In the genomic region with DNA sequence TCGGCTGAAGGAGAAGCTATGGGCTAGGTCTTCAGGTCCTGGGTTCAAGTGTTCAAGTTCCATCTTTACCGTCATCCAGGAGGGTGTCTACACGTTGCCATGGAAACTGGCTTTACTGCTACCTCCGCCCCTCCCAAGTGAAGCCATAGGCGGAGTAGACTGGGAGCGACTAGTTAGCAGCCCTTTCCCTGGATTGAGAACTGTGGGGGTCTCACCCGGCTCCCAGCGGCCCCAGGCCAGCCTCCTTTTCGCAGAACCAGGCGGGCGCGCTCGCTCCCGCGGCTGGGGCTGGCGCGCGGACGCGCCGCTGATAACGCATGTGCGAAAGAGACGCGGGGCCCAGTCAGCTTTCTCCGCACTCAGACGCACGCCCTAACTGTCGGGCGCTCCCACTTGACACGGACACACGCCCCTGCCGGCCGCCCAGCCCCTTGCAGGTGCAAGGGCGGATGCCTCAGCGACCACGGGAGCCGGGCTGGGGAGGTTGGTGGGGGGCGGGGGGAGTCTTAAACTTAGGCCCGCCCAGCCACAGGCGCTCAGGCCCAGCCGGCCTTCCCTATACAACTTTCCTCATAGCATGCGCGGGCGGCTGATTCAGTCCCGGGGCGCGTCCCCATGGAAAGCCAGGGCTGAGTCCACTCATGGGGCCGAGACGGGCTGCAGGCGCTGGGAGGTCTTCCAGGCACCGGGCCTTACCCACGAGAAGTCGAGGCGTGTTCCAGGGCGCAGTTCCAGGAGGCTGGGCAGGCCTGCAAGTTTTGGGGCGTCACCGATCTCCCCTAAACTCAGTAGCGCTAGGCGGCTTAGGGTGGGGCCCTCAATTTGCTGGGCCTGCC, we compare ENCODE assay signal across 8 cellular contexts. TPM values are rescaled to one million over a fixed set of nuclear protein-coding genes. Genes with fewer than 3 reads are reported as not detected.
DNase-seq lines count a peak whose midpoint lies in the region; ATAC-seq, FAIRE-seq and TF ChIP-seq lines count a peak whose summit lies in the region.

No MANE protein-coding gene starts in this region.

- H2BK20ac ChIP-seq in H1 (ENCODE audit: low read length): no peak overlapping the region

- WGBS in H1 (ENCODE audit: extremely low coverage in 1 of 2, insufficient coverage in 1 of 2, insufficient read length in 1 of 2, insufficient replicate concordance in 2 of 2, low coverage in 1 of 2, low lambda C conversion rate in 2 of 2, missing lambda C conversion rate in 1 of 2), 2 experiments: 4% methylated on average over 46 of the region's 60 CpGs; no CpG with 5 or more reads in 1 of the 2 experiments

- H2BK120ac ChIP-seq in H1 (replicated peaks; ENCODE audit: low read depth, low read length): no peak overlapping the region

- peak overlapping the region; percentile 61; the same call in 1 of the 2 replicates for H2BK15ac ChIP-seq in H1 (ENCODE audit: low read length)

- peaks cover 19% of the 10 kb centered on the region for H3K4me1 ChIP-seq in GM23338 (ENCODE audit: insufficient read depth)
- peaks cover 4 to 33% (median 21%) of the 10 kb centered on the region in 4 experiments for H3K4me1 ChIP-seq in H1 (replicated peaks in 1 of 4; ENCODE audit: control insufficient read depth in 3 of 4, insufficient read depth in 4 of 4, low read length in 3 of 4)

- no peak overlapping the region for H3K4ac ChIP-seq in H1 (replicated peaks; ENCODE audit: insufficient read length, low read depth, low read length)

- no peak overlapping the region for H3K23ac ChIP-seq in H1 (ENCODE audit: insufficient read length)

- no peaks in the 10 kb centered on the region for H3K9me3 ChIP-seq in H1 (ENCODE audit: insufficient read depth in 2 of 2, low read depth in 1 of 2, low read length in 1 of 2)

- FAIRE-seq in H1 (lab: Jason Lieb, UNC): no peak

- no peak overlapping the region for H3K14ac ChIP-seq in H1 (ENCODE audit: insufficient read length)

- H3K79me2 ChIP-seq in GM23338 (replicated peaks; ENCODE audit: insufficient read depth): no peaks in the 10 kb centered on the region
- peaks cover 0 to 5% of the 10 kb centered on the region in 2 experiments; a peak in 1 of 4 replicates for H3K79me2 ChIP-seq in H1 (ENCODE audit: control insufficient read depth in 1 of 2, insufficient read depth in 2 of 2, low read length in 2 of 2)

- H4K5ac ChIP-seq in H1 (ENCODE audit: insufficient read length, low read depth, low read length): no peak overlapping the region

- peak overlapping the region; percentile 51; the same call in 1 of the 2 replicates for H3K18ac ChIP-seq in H1 (ENCODE audit: extremely low read depth, low read length)

- H3K4me1 Mint-ChIP-seq in Calu3 (ENCODE audit: low read depth, unreplicated experiment): peaks cover 18% of the 10 kb centered on the region
- peaks cover 44% of the 10 kb centered on the region for H3K4me1 Mint-ChIP-seq in GM23338
- peaks cover 58% of the 10 kb centered on the region for H3K4me1 Mint-ChIP-seq in activated CD8-positive, alpha-beta T cell treated with anti-CD3 and anti-CD28 coated beads, Interleukin-2, amount 10 ng/mL, durations not matched to agents 7 days and 5 days (ENCODE audit: low read depth)
- peaks cover 20% of the 10 kb centered on the region for H3K4me1 Mint-ChIP-seq in mesothelial cell of epicardium

- no peak overlapping the region for H3K56ac ChIP-seq in H1 (replicated peaks; ENCODE audit: insufficient read length, low read depth, low read length)

- peak; percentile 71 for TF ChIP-seq CTCF in Calu3 (IDR thresholded peaks at IDR 0.05; ENCODE audit: unreplicated experiment)
- peak; percentile 43 to 49 for TF ChIP-seq CTCF in GM23338 (conservative IDR thresholded peaks at IDR 0.05; ENCODE audit: low read depth in 2 of 2)
- TF ChIP-seq CTCF in H1 (IDR thresholded peaks at IDR 0.05; ENCODE audit: control extremely low read depth in 1 of 3, insufficient read depth in 1 of 3, low read depth in 1 of 3, low read length in 3 of 3): peak in 2 of 3 experiments; percentile 54 to 67; a peak in 3 of 4 replicates
- TF ChIP-seq CTCF in mesothelial cell of epicardium (IDR thresholded peaks at IDR 0.05; ENCODE audit: unreplicated experiment): peak; percentile 71

- intact Hi-C loops in Calu3 (cut with micrococcal nuclease; ENCODE audit: unreplicated experiment): no loop called here

- TF ChIP-seq EP300 in H1 (IDR thresholded peaks at IDR 0.05; ENCODE audit: borderline replicate concordance in 1 of 2, low read depth in 2 of 2, low read length in 2 of 2): no peak

- H3K4me3 ChIP-seq in GM23338: peak overlapping the region; percentile 66
- peak overlapping the region; percentile 42 to 64 (median 57) for H3K4me3 ChIP-seq in H1 (ENCODE audit: extremely low read depth in 1 of 4, insufficient read depth in 2 of 4, low read depth in 3 of 4, low read length in 4 of 4)

- 0 out of 2 replicates have a peak overlapping the region, but pooled peaks have one; percentile 90 for H2AK5ac ChIP-seq in H1 (ENCODE audit: low read depth, low read length)

- peak; percentile 85 for ATAC-seq in GM23338
- peak; percentile 90 for ATAC-seq in activated CD8-positive, alpha-beta T cell treated with anti-CD3 and anti-CD28 coated beads, Interleukin-2, amount 10 ng/mL, durations not matched to agents 7 days and 5 days
- no peak for ATAC-seq in HG03025 (IDR thresholded peaks at IDR 0.05; ENCODE audit: low FRiP score, unreplicated experiment)

- peaks cover 11% of the 10 kb centered on the region for H3K23me2 ChIP-seq in H1 (ENCODE audit: low read depth, low read length)

- H3K79me1 ChIP-seq in H1 (ENCODE audit: low read depth, low read length): no peaks in the 10 kb centered on the region

- BruUV-seq in Calu3 (replicated peaks; lab: Mats Ljungman, UMichigan): no TSS peak

- peak in 1 of 2 experiments; percentile 6; a peak in 1 of 4 replicates for TF ChIP-seq RAD21 in H1 (IDR thresholded peaks at IDR 0.05 in 1 of 2, conservative IDR thresholded peaks at IDR 0.05 in 1 of 2; ENCODE audit: low read depth in 2 of 2, low read length in 2 of 2)

- H2AFZ ChIP-seq in GM23338 (peak overlapping the region; percentile 1), H1 (ENCODE audit: low read length) (no peak overlapping the region; the same call in 1 of the 2 replicates)

- peak overlapping the region; percentile 60; the same call in 1 of the 2 replicates for H2BK5ac ChIP-seq in H1 (ENCODE audit: low read depth, low read length)

- H2BK12ac ChIP-seq in H1 (ENCODE audit: low read depth, low read length): 0 out of 2 replicates have a peak overlapping the region, but pooled peaks have one; percentile 60

- peaks cover 33% of the 10 kb centered on the region for H3K27me3 ChIP-seq in GM23338 (ENCODE audit: insufficient read depth)
- H3K27me3 ChIP-seq in H1 (replicated peaks in 1 of 4; ENCODE audit: control insufficient read depth in 3 of 4, extremely low read depth in 1 of 4, insufficient read depth in 3 of 4, low read length in 3 of 4): peaks cover 0 to 7% (median 1%) of the 10 kb centered on the region in 4 experiments; a peak in 3 of 7 replicates

- H3K27me3 Mint-ChIP-seq in Calu3 (ENCODE audit: unreplicated experiment) (peaks cover 50% of the 10 kb centered on the region), GM23338 (ENCODE audit: insufficient read depth, low read depth, poor library complexity) (peaks cover 23% of the 10 kb centered on the region), mesothelial cell of epicardium (ENCODE audit: low read depth) (peaks cover 29% of the 10 kb centered on the region)
- peaks cover 7% of the 10 kb centered on the region for H3K27me3 Mint-ChIP-seq in activated CD8-positive, alpha-beta T cell treated with anti-CD3 and anti-CD28 coated beads, Interleukin-2, amount 10 ng/mL, durations not matched to agents 7 days and 5 days (ENCODE audit: low read depth)

- H3F3A ChIP-seq in GM23338 (replicated peaks; ENCODE audit: low read depth): peaks cover 19% of the 10 kb centered on the region

- H4K91ac ChIP-seq in H1 (replicated peaks; ENCODE audit: insufficient read length, low read length): no peak overlapping the region

- POLR2A ChIA-PET in activated CD8-positive, alpha-beta T cell treated with anti-CD3 and anti-CD28 coated beads, Interleukin-2, amount 10 ng/mL, durations not matched to agents 7 days and 5 days (lab: Charles Lee): interaction anchor here (0.5 kb wide), 1 partner anchor 10 kb away, joined by 3 read pairs; no protein-coding TSS in a partner anchor
- POLR2A ChIA-PET in H1 (lab: Charles Lee; ENCODE audit: partially characterized antibody): interaction anchor here (0.6 to 3.2 kb wide), 17 partner anchors 8 to 480 kb away, joined by 3 to 21 read pairs (median 3); partner anchors contain the start of genes EFNA3, EFNA4, PBXIP1 and SHC1

- no peaks in the 10 kb centered on the region for H3K9me2 ChIP-seq in GM23338 (ENCODE audit: insufficient read depth)

- H3K4me3 Mint-ChIP-seq in Calu3 (ENCODE audit: low read depth, unreplicated experiment) (peak overlapping the region; percentile 31), GM23338 (peak overlapping the region; percentile 71), mesothelial cell of epicardium (peak overlapping the region; percentile 61)
- peak overlapping the region; percentile 15 for H3K4me3 Mint-ChIP-seq in activated CD8-positive, alpha-beta T cell treated with anti-CD3 and anti-CD28 coated beads, Interleukin-2, amount 10 ng/mL, durations not matched to agents 7 days and 5 days

- peak overlapping the region in 3 of 4 experiments; percentile 13 to 57 (median 30); a peak in 6 of 7 replicates for H3K9ac ChIP-seq in H1 (replicated peaks in 1 of 4; ENCODE audit: extremely low read depth in 1 of 4, low read depth in 3 of 4, low read length in 3 of 4)

- DNase-seq in Calu3 (peak; percentile 87), GM23338 (ENCODE audit: low spot score) (peak; percentile 95), NCI-H2227 treated with DMSO at 0.1 percent for 48 hours (lab: John Stamatoyannopoulos, UW) (peak; percentile 72), H1 (ENCODE audit: low read depth in 1 of 2, low spot score in 2 of 2) (peak in 1 of 2 experiments; percentile 85), mesothelial cell of epicardium (ENCODE audit: low spot score in 2 of 2, unreplicated experiment in 2 of 2) (peak; percentile 71 to 82)
- DNase-seq in activated CD8-positive, alpha-beta T cell treated with anti-CD3 and anti-CD28 coated beads, Interleukin-2, amount 10 ng/mL, durations not matched to agents 7 days and 5 days: peak; percentile 85
- peak; percentile 47 to 66 for DNase-seq in stimulated activated CD8-positive, alpha-beta memory T cell treated with anti-CD3 and anti-CD28 coated beads, Interleukin-7, amount 100 ng/mL, for 4 hours (ENCODE audit: low read depth in 2 of 2)

- H3K9me3 Mint-ChIP-seq in Calu3 (ENCODE audit: low read depth, unreplicated experiment) (no peaks in the 10 kb centered on the region), GM23338 (no peaks in the 10 kb centered on the region), mesothelial cell of epicardium (no peaks in the 10 kb centered on the region)
- no peaks in the 10 kb centered on the region for H3K9me3 Mint-ChIP-seq in activated CD8-positive, alpha-beta T cell treated with anti-CD3 and anti-CD28 coated beads, Interleukin-2, amount 10 ng/mL, durations not matched to agents 7 days and 5 days (ENCODE audit: insufficient read depth)

- H4K20me1 ChIP-seq in GM23338 (replicated peaks; ENCODE audit: insufficient read depth) (peaks cover 8% of the 10 kb centered on the region), H1 (replicated peaks in 1 of 2; ENCODE audit: control insufficient read depth in 1 of 2, insufficient read depth in 2 of 2, low read length in 2 of 2) (peaks cover 12 to 19% of the 10 kb centered on the region in 2 experiments)

- H3K4me2 ChIP-seq in GM23338: peak overlapping the region; percentile 100
- peak overlapping the region; percentile 97 to 99 for H3K4me2 ChIP-seq in H1 (ENCODE audit: insufficient read depth in 1 of 2, low read depth in 2 of 2, low read length in 2 of 2)

- CTCF ChIA-PET in Calu3 (lab: Charles Lee) (interaction anchor here (0.7 to 2.0 kb wide), 3 partner anchors 10 to 70 kb away, joined by 3 to 15 read pairs (median 6); no protein-coding TSS in a partner anchor), H1 (lab: Charles Lee; ENCODE audit: partially characterized antibody) (interaction anchor here (0.7 to 33.9 kb wide), 11 partner anchors 9 to 208 kb away, joined by 3 to 907 read pairs (median 6); partner anchors contain the start of genes ADAM15, EFNA1, EFNA3 and EFNA4)
- CTCF ChIA-PET in activated CD8-positive, alpha-beta T cell treated with anti-CD3 and anti-CD28 coated beads, Interleukin-2, amount 10 ng/mL, durations not matched to agents 7 days and 5 days (lab: Charles Lee): interaction anchor here (0.6 to 10.4 kb wide), 8 partner anchors 9 to 102 kb away, joined by 3 to 112 read pairs (median 4); partner anchors contain the start of genes ADAM15 and KRTCAP2

- H3K36me3 ChIP-seq in GM23338 (ENCODE audit: insufficient read depth) (no peaks in the 10 kb centered on the region), H1 (ENCODE audit: control insufficient read depth in 2 of 4, insufficient read depth in 4 of 4, low read length in 3 of 4) (peaks cover 0 to 12% (median 4%) of the 10 kb centered on the region in 4 experiments; a peak in 5 of 8 replicates)

- H4K8ac ChIP-seq in H1 (ENCODE audit: extremely low read depth, insufficient read depth, low read length): no peak overlapping the region; the same call in 1 of the 2 replicates

- H3K36me3 Mint-ChIP-seq in Calu3 (ENCODE audit: insufficient read depth, unreplicated experiment) (peaks cover 38% of the 10 kb centered on the region), GM23338 (ENCODE audit: low read depth) (peaks cover 26% of the 10 kb centered on the region), mesothelial cell of epicardium (peaks cover 13% of the 10 kb centered on the region)
- peaks cover 13% of the 10 kb centered on the region for H3K36me3 Mint-ChIP-seq in activated CD8-positive, alpha-beta T cell treated with anti-CD3 and anti-CD28 coated beads, Interleukin-2, amount 10 ng/mL, durations not matched to agents 7 days and 5 days (ENCODE audit: low read depth)

- no peak; a peak in 1 of 3 replicates for TF ChIP-seq POLR2A in H1 (IDR thresholded peaks at IDR 0.05; ENCODE audit: control extremely low read depth in 1 of 2, low read depth in 2 of 2, low read length in 2 of 2)

- H3K27ac Mint-ChIP-seq in Calu3 (ENCODE audit: unreplicated experiment) (peak overlapping the region; percentile 17), GM23338 (no peak overlapping the region), mesothelial cell of epicardium (peak overlapping the region; percentile 4)
- no peak overlapping the region for H3K27ac Mint-ChIP-seq in activated CD8-positive, alpha-beta T cell treated with anti-CD3 and anti-CD28 coated beads, Interleukin-2, amount 10 ng/mL, durations not matched to agents 7 days and 5 days

- H3K27ac ChIP-seq in GM23338 (ENCODE audit: low read depth) (no peak overlapping the region), H1 (ENCODE audit: low read depth, low read length) (no peak overlapping the region)

RNA-seq across cellular contexts. Expression of gene EFNA4, which starts 7.4 kb away (rescaled TPM):
- total RNA-seq in Calu3 (2022) (12.6 and 13.9 TPM in 2 replicates), mesothelial cell of epicardium (30.8 to 31.2 TPM (median 30.9 TPM) in 3 replicates)
- total RNA-seq in GM23338 (2014; rRNA removed; shearing (Covaris generic)): 22.9 and 25.0 TPM in 2 replicates
- polyA plus RNA-seq in GM23338 (2016; fragmentation: Nextera tagmentation; extraction: Ambion mirVana) (11.1 and 16.4 TPM in 2 replicates), H1 (2011; rRNA removed) (23.2 and 23.9 TPM in 2 replicates)
- 1 to 10 TPM; 7.8 to 9.7 TPM for total RNA-seq in activated CD8-positive, alpha-beta T cell treated with anti-CD3 and anti-CD28 coated beads, Interleukin-2, amount 10 ng/mL, durations not matched to agents 7 days and 5 days
- total RNA-seq in H1 (2021; fragmentation: NEBNext Ultra II Directional; extraction: Animal tissue kit (Norgen Biotek cat#: 25700)): 18.5 and 21.9 TPM in 2 replicates
- polyA plus RNA-seq in H1 (2011; cell fraction: cytosol; rRNA removed): 21.9 TPM
- 30.6 TPM for polyA plus RNA-seq in H1 (2011; cell fraction: nucleus; rRNA removed)
- polyA plus RNA-seq in H1 (2012, experiment 1 of 2): 19.2 to 24.8 TPM (median 23.5 TPM) in 4 replicates
- polyA plus RNA-seq in H1 (2012, experiment 2 of 2): 37.0 TPM
- 27.7 TPM for polyA plus RNA-seq in H1 (2013, experiment 1 of 2)
- polyA plus RNA-seq in H1 (2013, experiment 2 of 2): 31.5 TPM
- polyA minus RNA-seq in H1 (2011; rRNA and poly(A)+ RNA removed): 13.4 and 16.4 TPM in 2 replicates
- 10.6 TPM for polyA minus RNA-seq in H1 (2011; cell fraction: cytosol; rRNA and poly(A)+ RNA removed)
- polyA minus RNA-seq in H1 (2011; cell fraction: nucleus; rRNA and poly(A)+ RNA removed): 8.8 TPM

RNA-seq across cellular contexts. Expression of gene EFNA3, which starts 7.7 kb away (rescaled TPM):
- total RNA-seq in Calu3 (2022) (1.7 and 3.4 TPM in 2 replicates), mesothelial cell of epicardium (14.6 to 17.8 TPM (median 15.4 TPM) in 3 replicates)
- total RNA-seq in GM23338 (2014; rRNA removed; shearing (Covaris generic)): 13.6 and 14.5 TPM in 2 replicates
- polyA plus RNA-seq in GM23338 (2016; fragmentation: Nextera tagmentation; extraction: Ambion mirVana) (10.3 and 13.5 TPM in 2 replicates), H1 (2011; rRNA removed) (13.8 and 18.7 TPM in 2 replicates)
- 1 to 10 TPM; 3.8 to 5.5 TPM for total RNA-seq in activated CD8-positive, alpha-beta T cell treated with anti-CD3 and anti-CD28 coated beads, Interleukin-2, amount 10 ng/mL, durations not matched to agents 7 days and 5 days
- 10.8 and 11.6 TPM in 2 replicates for total RNA-seq in H1 (2021; fragmentation: NEBNext Ultra II Directional; extraction: Animal tissue kit (Norgen Biotek cat#: 25700))
- polyA plus RNA-seq in H1 (2011; cell fraction: cytosol; rRNA removed): 9.6 TPM
- polyA plus RNA-seq in H1 (2011; cell fraction: nucleus; rRNA removed): 14.5 TPM
- 7.9 to 16.6 TPM (median 13.5 TPM) in 4 replicates for polyA plus RNA-seq in H1 (2012, experiment 1 of 2)
- polyA plus RNA-seq in H1 (2012, experiment 2 of 2): 13.4 TPM
- 11.6 TPM for polyA plus RNA-seq in H1 (2013, experiment 1 of 2)
- polyA plus RNA-seq in H1 (2013, experiment 2 of 2): 10.9 TPM
- polyA minus RNA-seq in H1 (2011; rRNA and poly(A)+ RNA removed): 5.2 and 7.7 TPM in 2 replicates
- polyA minus RNA-seq in H1 (2011; cell fraction: cytosol; rRNA and poly(A)+ RNA removed): 2.1 TPM
- 5.4 TPM for polyA minus RNA-seq in H1 (2011; cell fraction: nucleus; rRNA and poly(A)+ RNA removed)

RNA-seq across cellular contexts. Expression of gene ADAM15, which starts 19.8 kb away (rescaled TPM):
- total RNA-seq in Calu3 (2022) (99.1 and 103 TPM in 2 replicates), mesothelial cell of epicardium (32.7 to 36.1 TPM (median 36.1 TPM) in 3 replicates)
- total RNA-seq in GM23338 (2014; rRNA removed; shearing (Covaris generic)): 25.9 and 31.1 TPM in 2 replicates
- polyA plus RNA-seq in GM23338 (2016; fragmentation: Nextera tagmentation; extraction: Ambion mirVana) (24.2 and 25.9 TPM in 2 replicates), H1 (2011; rRNA removed) (37.6 and 51.2 TPM in 2 replicates)
- total RNA-seq in activated CD8-positive, alpha-beta T cell treated with anti-CD3 and anti-CD28 coated beads, Interleukin-2, amount 10 ng/mL, durations not matched to agents 7 days and 5 days: 10 to 100 TPM; 29.7 to 29.8 TPM
- 32.2 and 32.9 TPM in 2 replicates for total RNA-seq in H1 (2021; fragmentation: NEBNext Ultra II Directional; extraction: Animal tissue kit (Norgen Biotek cat#: 25700))
- 30.7 TPM for polyA plus RNA-seq in H1 (2011; cell fraction: cytosol; rRNA removed)
- 105 TPM for polyA plus RNA-seq in H1 (2011; cell fraction: nucleus; rRNA removed)
- polyA plus RNA-seq in H1 (2012, experiment 1 of 2): 19.9 to 42.2 TPM (median 37.8 TPM) in 4 replicates
- 40.9 TPM for polyA plus RNA-seq in H1 (2012, experiment 2 of 2)
- polyA plus RNA-seq in H1 (2013, experiment 1 of 2): 29.2 TPM
- polyA plus RNA-seq in H1 (2013, experiment 2 of 2): 29.2 TPM
- polyA minus RNA-seq in H1 (2011; rRNA and poly(A)+ RNA removed): 40.1 and 41.1 TPM in 2 replicates
- polyA minus RNA-seq in H1 (2011; cell fraction: cytosol; rRNA and poly(A)+ RNA removed): 45.4 TPM
- 30.4 TPM for polyA minus RNA-seq in H1 (2011; cell fraction: nucleus; rRNA and poly(A)+ RNA removed)

RNA-seq across cellular contexts. Expression of gene DCST1, which starts 37.3 kb away (rescaled TPM):
- total RNA-seq in Calu3 (2022): 0.17 TPM in 1 of 2 replicates, not detected in the other
- not detected in 2 replicates for total RNA-seq in GM23338 (2014; rRNA removed; shearing (Covaris generic))
- polyA plus RNA-seq in GM23338 (2016; fragmentation: Nextera tagmentation; extraction: Ambion mirVana): not detected in 2 replicates
- not detected for total RNA-seq in activated CD8-positive, alpha-beta T cell treated with anti-CD3 and anti-CD28 coated beads, Interleukin-2, amount 10 ng/mL, durations not matched to agents 7 days and 5 days
- total RNA-seq in H1 (2021; fragmentation: NEBNext Ultra II Directional; extraction: Animal tissue kit (Norgen Biotek cat#: 25700)): not detected in 2 replicates
- polyA plus RNA-seq in H1 (2011; rRNA removed): 0.03 TPM in 1 of 2 replicates, not detected in the other
- not detected for polyA plus RNA-seq in H1 (2011; cell fraction: cytosol; rRNA removed)
- polyA plus RNA-seq in H1 (2011; cell fraction: nucleus; rRNA removed): 0.24 TPM
- polyA plus RNA-seq in H1 (2012, experiment 1 of 2): 0.08 TPM in 1 of 4 replicates, not detected in the others
- polyA plus RNA-seq in H1 (2012, experiment 2 of 2): not detected
- 0.06 TPM for polyA plus RNA-seq in H1 (2013, experiment 1 of 2)
- polyA plus RNA-seq in H1 (2013, experiment 2 of 2): not detected
- not detected in 2 replicates for polyA minus RNA-seq in H1 (2011; rRNA and poly(A)+ RNA removed)
- polyA minus RNA-seq in H1 (2011; cell fraction: cytosol; rRNA and poly(A)+ RNA removed): not detected
- polyA minus RNA-seq in H1 (2011; cell fraction: nucleus; rRNA and poly(A)+ RNA removed): not detected
- total RNA-seq in mesothelial cell of epicardium: 0.58 TPM in 1 of 3 replicates, not detected in the others

RNA-seq across cellular contexts. Expression of gene DCST2, which starts 37.4 kb away (rescaled TPM):
- total RNA-seq in Calu3 (2022) (1.4 and 1.5 TPM in 2 replicates), mesothelial cell of epicardium (1.8 to 2.9 TPM (median 1.9 TPM) in 3 replicates)
- not detected in 2 replicates for total RNA-seq in GM23338 (2014; rRNA removed; shearing (Covaris generic))
- polyA plus RNA-seq in GM23338 (2016; fragmentation: Nextera tagmentation; extraction: Ambion mirVana) (0.28 and 0.78 TPM in 2 replicates), H1 (2011; rRNA removed) (1.7 and 2.1 TPM in 2 replicates)
- under 1 TPM; 0.24 to 0.37 TPM for total RNA-seq in activated CD8-positive, alpha-beta T cell treated with anti-CD3 and anti-CD28 coated beads, Interleukin-2, amount 10 ng/mL, durations not matched to agents 7 days and 5 days
- total RNA-seq in H1 (2021; fragmentation: NEBNext Ultra II Directional; extraction: Animal tissue kit (Norgen Biotek cat#: 25700)): 0.43 TPM in 1 of 2 replicates, not detected in the other
- 1.9 TPM for polyA plus RNA-seq in H1 (2011; cell fraction: cytosol; rRNA removed)
- 10.2 TPM for polyA plus RNA-seq in H1 (2011; cell fraction: nucleus; rRNA removed)
- 0.26 to 1.0 TPM (median 0.74 TPM) in 4 replicates for polyA plus RNA-seq in H1 (2012, experiment 1 of 2)
- polyA plus RNA-seq in H1 (2012, experiment 2 of 2): 0.13 TPM
- 0.53 TPM for polyA plus RNA-seq in H1 (2013, experiment 1 of 2)
- 0.26 TPM for polyA plus RNA-seq in H1 (2013, experiment 2 of 2)
- polyA minus RNA-seq in H1 (2011; rRNA and poly(A)+ RNA removed): 0.07 and 1.6 TPM in 2 replicates
- polyA minus RNA-seq in H1 (2011; cell fraction: cytosol; rRNA and poly(A)+ RNA removed): not detected
- polyA minus RNA-seq in H1 (2011; cell fraction: nucleus; rRNA and poly(A)+ RNA removed): 0.30 TPM

Comparison
In these comparisons a context has a peak if more than half of its experiments do, and no peak if none do; other contexts are left out.
1. H3K27ac Mint-ChIP-seq: peak in Calu3 (single experiment) and mesothelial cell of epicardium (single experiment); none in GM23338 (single experiment) and activated CD8-positive, alpha-beta T cell treated with anti-CD3 and anti-CD28 coated beads, Interleukin-2, amount 10 ng/mL, durations not matched to agents 7 days and 5 days (single experiment).
2. H3K4me3 Mint-ChIP-seq: peak in every context shown above with its lines; median percentile 71 in GM23338; 61 in mesothelial cell of epicardium; 31 in Calu3; 15 in activated CD8-positive, alpha-beta T cell treated with anti-CD3 and anti-CD28 coated beads, Interleukin-2, amount 10 ng/mL, durations not matched to agents 7 days and 5 days.
3. Peak in every context shown above with its lines, with median percentiles within 50 percentile points of each other: CTCF ChIP-seq.